In the genomic region with DNA sequence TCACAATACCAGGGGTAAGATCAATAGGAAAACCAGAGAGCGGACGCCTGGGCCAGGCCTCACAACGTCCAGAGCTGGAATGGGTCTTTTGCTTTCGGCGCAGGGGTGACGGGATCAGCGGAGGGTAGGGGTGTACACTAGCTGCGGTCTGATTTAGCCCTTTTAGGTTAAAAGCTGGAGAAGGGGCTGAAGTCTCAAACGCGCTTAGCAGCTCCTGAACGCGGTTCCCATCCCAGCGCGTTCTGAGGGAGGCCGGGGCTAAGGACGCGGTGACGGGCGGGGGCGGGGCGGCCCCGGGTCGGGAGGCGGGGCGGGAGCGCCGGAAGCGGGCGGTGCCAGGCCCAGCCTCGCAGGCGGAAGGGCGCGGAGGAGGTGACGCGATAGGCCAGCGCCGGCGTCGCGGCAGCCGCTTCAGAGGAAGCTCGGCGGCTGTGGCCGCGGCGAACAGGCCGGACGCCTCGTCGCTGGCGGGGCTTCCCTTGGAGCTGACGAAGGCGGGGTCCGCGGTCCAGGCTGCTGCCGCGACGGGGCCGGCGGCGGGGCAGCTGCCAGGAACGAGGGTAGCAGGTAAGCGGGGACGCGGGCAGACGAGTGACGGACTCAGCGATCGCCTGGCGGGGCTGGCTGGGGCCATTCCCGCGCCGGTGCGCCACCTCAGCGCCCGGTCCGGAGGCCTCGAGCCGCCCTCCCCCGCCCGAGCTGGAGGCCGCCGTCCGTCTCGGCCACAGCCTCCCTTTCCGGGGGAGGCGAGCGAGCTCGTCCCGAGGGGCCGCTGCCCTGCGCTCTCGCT, we compare ENCODE assay signal across 1 cellular context.
A peak's percentile ranks its signal among the peaks of the same experiment; 100 is the strongest.
TF ChIP-seq lines count a peak whose summit lies in the region.

A gene with protein sequence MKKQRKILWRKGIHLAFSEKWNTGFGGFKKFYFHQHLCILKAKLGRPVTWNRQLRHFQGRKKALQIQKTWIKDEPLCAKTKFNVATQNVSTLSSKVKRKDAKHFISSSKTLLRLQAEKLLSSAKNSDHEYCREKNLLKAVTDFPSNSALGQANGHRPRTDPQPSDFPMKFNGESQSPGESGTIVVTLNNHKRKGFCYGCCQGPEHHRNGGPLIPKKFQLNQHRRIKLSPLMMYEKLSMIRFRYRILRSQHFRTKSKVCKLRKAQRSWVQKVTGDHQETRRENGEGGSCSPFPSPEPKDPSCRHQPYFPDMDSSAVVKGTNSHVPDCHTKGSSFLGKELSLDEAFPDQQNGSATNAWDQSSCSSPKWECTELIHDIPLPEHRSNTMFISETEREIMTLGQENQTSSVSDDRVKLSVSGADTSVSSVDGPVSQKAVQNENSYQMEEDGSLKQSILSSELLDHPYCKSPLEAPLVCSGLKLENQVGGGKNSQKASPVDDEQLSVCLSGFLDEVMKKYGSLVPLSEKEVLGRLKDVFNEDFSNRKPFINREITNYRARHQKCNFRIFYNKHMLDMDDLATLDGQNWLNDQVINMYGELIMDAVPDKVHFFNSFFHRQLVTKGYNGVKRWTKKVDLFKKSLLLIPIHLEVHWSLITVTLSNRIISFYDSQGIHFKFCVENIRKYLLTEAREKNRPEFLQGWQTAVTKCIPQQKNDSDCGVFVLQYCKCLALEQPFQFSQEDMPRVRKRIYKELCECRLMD (plus strand): TSS at position 414 of the 790 bp plus-strand sequence. CDS start 17,262 bp downstream, outside the sequence.

TF ChIP-seq in HEK293, 187 proteins besides CTCF, POLR2A, EP300 and RAD21 (continued from another document and continues in another):
- TF ChIP-seq ZNF843 (tag by site-specific recombination; IDR thresholded peaks at IDR 0.05) (no peak), ZIC2 (tag by site-specific recombination; IDR thresholded peaks at IDR 0.05) (no peak), ZNF704 (tag by site-specific recombination; IDR thresholded peaks at IDR 0.05) (no peak), ZNF660 (tag by site-specific recombination; IDR thresholded peaks at IDR 0.05) (peak; percentile 82; the same call in 1 of the 2 replicates), ZNF391 (tag by site-specific recombination; IDR thresholded peaks at IDR 0.05; ENCODE audit: borderline replicate concordance, low read depth) (no peak), ZNF211 (tag by site-specific recombination; IDR thresholded peaks at IDR 0.05; ENCODE audit: low read depth) (no peak), ZNF223 (tag by site-specific recombination; IDR thresholded peaks at IDR 0.05) (no peak), ZNF155 (tag by site-specific recombination; IDR thresholded peaks at IDR 0.05) (no peak), PRDM1 (tag by site-specific recombination; IDR thresholded peaks at IDR 0.05) (no peak), ZNF776 (tag by site-specific recombination; IDR thresholded peaks at IDR 0.05; ENCODE audit: borderline replicate concordance) (no peak), MYNN (tag by site-specific recombination; IDR thresholded peaks at IDR 0.05; ENCODE audit: borderline replicate concordance) (no peak), WT1 (tag by site-specific recombination; IDR thresholded peaks at IDR 0.05) (no peak), ZNF654 (tag by site-specific recombination; IDR thresholded peaks at IDR 0.05; ENCODE audit: low read depth) (no peak), ZNF214 (tag by site-specific recombination; IDR thresholded peaks at IDR 0.05; ENCODE audit: borderline replicate concordance) (no peak), ZNF274 (IDR thresholded peaks at IDR 0.05; ENCODE audit: low read length) (no peak), ZNF274 (tag by site-specific recombination; IDR thresholded peaks at IDR 0.05; ENCODE audit: borderline replicate concordance) (no peak), TCF7L2 (IDR thresholded peaks at IDR 0.05; ENCODE audit: borderline replicate concordance, low read depth, low read length) (no peak), ZSCAN5A (tag by site-specific recombination; IDR thresholded peaks at IDR 0.05) (no peak), ZNF239 (tag by site-specific recombination; IDR thresholded peaks at IDR 0.05) (no peak), ZNF585B (tag by site-specific recombination; IDR thresholded peaks at IDR 0.05) (no peak), HIC1 (tag by site-specific recombination; IDR thresholded peaks at IDR 0.05) (no peak), ZNF76 (tag by site-specific recombination; IDR thresholded peaks at IDR 0.05; ENCODE audit: borderline replicate concordance, low read depth) (peak; percentile 28; the same call in 1 of the 2 replicates), ZNF558 (tag by site-specific recombination; IDR thresholded peaks at IDR 0.05) (no peak), REPIN1 (tag by site-specific recombination; IDR thresholded peaks at IDR 0.05; ENCODE audit: low read depth) (no peak), SCRT1 (tag by site-specific recombination; IDR thresholded peaks at IDR 0.05; ENCODE audit: borderline replicate concordance) (no peak), ZNF530 (tag by site-specific recombination; IDR thresholded peaks at IDR 0.05; ENCODE audit: low read depth) (no peak), PRDM4 (tag by site-specific recombination; IDR thresholded peaks at IDR 0.05) (no peak), ZNF707 (tag by site-specific recombination; IDR thresholded peaks at IDR 0.05) (no peak), ZNF623 (tag by site-specific recombination; IDR thresholded peaks at IDR 0.05) (no peak), ZNF571 (tag by site-specific recombination; IDR thresholded peaks at IDR 0.05) (no peak), ZNF280D (tag by site-specific recombination; IDR thresholded peaks at IDR 0.05) (no peak), ZNF791 (tag by site-specific recombination; IDR thresholded peaks at IDR 0.05) (no peak), ZSCAN16 (tag by site-specific recombination; IDR thresholded peaks at IDR 0.05) (no peak), ZNF324 (tag by site-specific recombination; IDR thresholded peaks at IDR 0.05) (no peak)
- TF ChIP-seq, protein P1, sequence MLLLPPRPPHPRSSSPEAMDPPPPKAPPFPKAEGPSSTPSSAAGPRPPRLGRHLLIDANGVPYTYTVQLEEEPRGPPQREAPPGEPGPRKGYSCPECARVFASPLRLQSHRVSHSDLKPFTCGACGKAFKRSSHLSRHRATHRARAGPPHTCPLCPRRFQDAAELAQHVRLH (tag by site-specific recombination; IDR thresholded peaks at IDR 0.05) = no peak
- TF ChIP-seq, protein P2, sequence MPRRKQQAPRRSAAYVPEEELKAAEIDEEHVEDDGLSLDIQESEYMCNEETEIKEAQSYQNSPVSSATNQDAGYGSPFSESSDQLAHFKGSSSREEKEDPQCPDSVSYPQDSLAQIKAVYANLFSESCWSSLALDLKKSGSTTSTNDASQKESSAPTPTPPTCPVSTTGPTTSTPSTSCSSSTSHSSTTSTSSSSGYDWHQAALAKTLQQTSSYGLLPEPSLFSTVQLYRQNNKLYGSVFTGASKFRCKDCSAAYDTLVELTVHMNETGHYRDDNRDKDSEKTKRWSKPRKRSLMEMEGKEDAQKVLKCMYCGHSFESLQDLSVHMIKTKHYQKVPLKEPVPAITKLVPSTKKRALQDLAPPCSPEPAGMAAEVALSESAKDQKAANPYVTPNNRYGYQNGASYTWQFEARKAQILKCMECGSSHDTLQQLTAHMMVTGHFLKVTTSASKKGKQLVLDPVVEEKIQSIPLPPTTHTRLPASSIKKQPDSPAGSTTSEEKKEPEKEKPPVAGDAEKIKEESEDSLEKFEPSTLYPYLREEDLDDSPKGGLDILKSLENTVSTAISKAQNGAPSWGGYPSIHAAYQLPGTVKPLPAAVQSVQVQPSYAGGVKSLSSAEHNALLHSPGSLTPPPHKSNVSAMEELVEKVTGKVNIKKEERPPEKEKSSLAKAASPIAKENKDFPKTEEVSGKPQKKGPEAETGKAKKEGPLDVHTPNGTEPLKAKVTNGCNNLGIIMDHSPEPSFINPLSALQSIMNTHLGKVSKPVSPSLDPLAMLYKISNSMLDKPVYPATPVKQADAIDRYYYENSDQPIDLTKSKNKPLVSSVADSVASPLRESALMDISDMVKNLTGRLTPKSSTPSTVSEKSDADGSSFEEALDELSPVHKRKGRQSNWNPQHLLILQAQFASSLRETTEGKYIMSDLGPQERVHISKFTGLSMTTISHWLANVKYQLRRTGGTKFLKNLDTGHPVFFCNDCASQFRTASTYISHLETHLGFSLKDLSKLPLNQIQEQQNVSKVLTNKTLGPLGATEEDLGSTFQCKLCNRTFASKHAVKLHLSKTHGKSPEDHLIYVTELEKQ (tag by site-specific recombination; IDR thresholded peaks at IDR 0.05; ENCODE audit: borderline replicate concordance) = no peak
- TF ChIP-seq, protein P3, sequence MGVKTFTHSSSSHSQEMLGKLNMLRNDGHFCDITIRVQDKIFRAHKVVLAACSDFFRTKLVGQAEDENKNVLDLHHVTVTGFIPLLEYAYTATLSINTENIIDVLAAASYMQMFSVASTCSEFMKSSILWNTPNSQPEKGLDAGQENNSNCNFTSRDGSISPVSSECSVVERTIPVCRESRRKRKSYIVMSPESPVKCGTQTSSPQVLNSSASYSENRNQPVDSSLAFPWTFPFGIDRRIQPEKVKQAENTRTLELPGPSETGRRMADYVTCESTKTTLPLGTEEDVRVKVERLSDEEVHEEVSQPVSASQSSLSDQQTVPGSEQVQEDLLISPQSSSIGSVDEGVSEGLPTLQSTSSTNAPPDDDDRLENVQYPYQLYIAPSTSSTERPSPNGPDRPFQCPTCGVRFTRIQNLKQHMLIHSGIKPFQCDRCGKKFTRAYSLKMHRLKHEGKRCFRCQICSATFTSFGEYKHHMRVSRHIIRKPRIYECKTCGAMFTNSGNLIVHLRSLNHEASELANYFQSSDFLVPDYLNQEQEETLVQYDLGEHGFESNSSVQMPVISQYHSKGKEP (tag by site-specific recombination; IDR thresholded peaks at IDR 0.05) = no peak
